14 cellular contexts compared by ENCODE assay signal in genomic region chr1:82795503-82796149, GRCh38.
A peak's percentile ranks its signal among the peaks of the same experiment; 100 is the strongest.
DNase-seq lines count a peak whose midpoint lies in the region; TF ChIP-seq lines count a peak whose summit lies in the region.
"Had no signal": no experiment of that assay in that cellular context is flagged by ENCODE, and none has a peak within 500 bp of the region (broad histone marks: within the 10 kb centered on the region; RNA-seq: fewer than 3 reads in every experiment).

No MANE protein-coding gene starts in this region.

- H3K4me1 Mint-ChIP-seq in glutamatergic neuron (ENCODE audit: low read depth, unreplicated experiment): no peaks in the 10 kb centered on the region
- H3K4me1 Mint-ChIP-seq: stimulated activated memory B cell treated with anti-CD40 and anti-IgM and Interleukin-4, amounts not matched to agents 10 μg/mL and 1 μg/mL and 100 μg/mL, for 72 hours had no signal

- no peaks in the 10 kb centered on the region for H3K36me3 ChIP-seq in HEK293 (ENCODE audit: control insufficient read depth in 2 of 2, insufficient read depth in 1 of 2, low read length in 2 of 2)
- H3K36me3 ChIP-seq: adrenal gland had no signal

- CTCF ChIA-PET in HEK293 (lab: Yijun Ruan, JAX): interaction anchor here (0.6 to 1.5 kb wide), 7 partner anchors 10 to 1412 kb away, joined by 3 to 5 read pairs (median 3); no protein-coding TSS in a partner anchor

- intact Hi-C loops in head of caudate nucleus (cut with DNase I): no loop called here

- H3K27ac ChIP-seq in HEK293 (ENCODE audit: extremely low read depth, low read depth, low read length): no peak overlapping the region
- H3K27ac ChIP-seq: adrenal gland had no signal

- H3K36me3 Mint-ChIP-seq in glutamatergic neuron (ENCODE audit: unreplicated experiment): no peaks in the 10 kb centered on the region
- H3K36me3 Mint-ChIP-seq: stimulated activated memory B cell treated with anti-CD40 and anti-IgM and Interleukin-4, amounts not matched to agents 10 μg/mL and 1 μg/mL and 100 μg/mL, for 72 hours had no signal

- no peaks in the 10 kb centered on the region for H3K9me3 ChIP-seq in HEK293 (ENCODE audit: control insufficient read depth, insufficient read depth, low read depth, low read length)

- no peak for TF ChIP-seq CTCF in HEK293 (tag by site-specific recombination; IDR thresholded peaks at IDR 0.05)
- no peak for TF ChIP-seq CTCF in NB4 (IDR thresholded peaks at IDR 0.05; ENCODE audit: low read depth, low read length)
- peak; percentile 35 for TF ChIP-seq CTCF in glutamatergic neuron (IDR thresholded peaks at IDR 0.05; ENCODE audit: partially characterized antibody, unreplicated experiment)

- POLR2A ChIA-PET in HEK293 (lab: Yijun Ruan, JAX): no interaction called here

- no peak overlapping the region for H3K27ac Mint-ChIP-seq in glutamatergic neuron (ENCODE audit: unreplicated experiment)
- H3K27ac Mint-ChIP-seq: stimulated activated memory B cell treated with anti-CD40 and anti-IgM and Interleukin-4, amounts not matched to agents 10 μg/mL and 1 μg/mL and 100 μg/mL, for 72 hours had no signal

- peaks cover 4% of the 10 kb centered on the region for H3K9me3 Mint-ChIP-seq in glutamatergic neuron (ENCODE audit: unreplicated experiment)

- no peaks in the 10 kb centered on the region for H3K27me3 Mint-ChIP-seq in glutamatergic neuron (ENCODE audit: unreplicated experiment)
- H3K27me3 Mint-ChIP-seq: stimulated activated memory B cell treated with anti-CD40 and anti-IgM and Interleukin-4, amounts not matched to agents 10 μg/mL and 1 μg/mL and 100 μg/mL, for 72 hours had no signal

- H3K4me3 ChIP-seq in HEK293 (ENCODE audit: low read depth, low read length) (no peak overlapping the region), NB4 (ENCODE audit: low read depth, low read length) (no peak overlapping the region)
- H3K4me3 ChIP-seq: adrenal gland had no signal

- H3K4me1 ChIP-seq in HEK293 (ENCODE audit: control insufficient read depth, insufficient read depth, low read length): no peaks in the 10 kb centered on the region
- H3K4me1 ChIP-seq: adrenal gland had no signal

- DNase-seq in COLO829 (ENCODE audit: low spot score): peak; percentile 15
- peak; percentile 67 for DNase-seq in NB4 (ENCODE audit: low read depth)
- no peak for DNase-seq in glutamatergic neuron
- DNase-seq in head of caudate nucleus: no peak
- no peak for DNase-seq in hepatic stellate cell (ENCODE audit: low spot score)
- DNase-seq in NCI-H2107 (lab: John Stamatoyannopoulos, UW): no peak
- no peak for DNase-seq in activated T-cell treated with anti-CD3 and anti-CD28 coated beads, Interleukin-2, amount 50 U/mL, for 48 hours
- DNase-seq: activated CD8-positive, alpha-beta memory T cell treated with anti-CD3 and anti-CD28 coated beads, Interleukin-2, amount 50 U/mL, for 48 hours; adrenal gland; NCI-H1417 treated with DMSO at 0.1 percent for 48 hours; NCI-H524; stimulated activated CD4-positive, alpha-beta T cell treated with anti-CD3 and anti-CD28 coated beads, Interleukin-4, amount 100 ng/mL, for 1 hour had no signal

- no peak for TF ChIP-seq POLR2A in NB4 (IDR thresholded peaks at IDR 0.05; ENCODE audit: extremely low read depth, insufficient read length)

- no peak overlapping the region for H3K4me3 Mint-ChIP-seq in glutamatergic neuron (ENCODE audit: unreplicated experiment)
- H3K4me3 Mint-ChIP-seq: stimulated activated memory B cell treated with anti-CD40 and anti-IgM and Interleukin-4, amounts not matched to agents 10 μg/mL and 1 μg/mL and 100 μg/mL, for 72 hours had no signal

TF ChIP-seq in HEK293, 187 proteins besides CTCF, POLR2A, EP300 and RAD21:
- TF ChIP-seq ZNF280C (tag by site-specific recombination; IDR thresholded peaks at IDR 0.05) (no peak), ZBTB17 (tag by site-specific recombination; IDR thresholded peaks at IDR 0.05) (no peak), ZNF211 (tag by site-specific recombination; IDR thresholded peaks at IDR 0.05; ENCODE audit: low read depth) (no peak), ZNF837 (tag by site-specific recombination; IDR thresholded peaks at IDR 0.05) (no peak), TRIM28 (IDR thresholded peaks at IDR 0.05; ENCODE audit: borderline replicate concordance, low read length) (no peak), ZNF514 (tag by site-specific recombination; IDR thresholded peaks at IDR 0.05) (no peak), MZF1 (tag by site-specific recombination; IDR thresholded peaks at IDR 0.05; ENCODE audit: borderline replicate concordance) (peak; percentile 40; the same call in 1 of the 2 replicates)

Comparison
In these comparisons a context has a peak if more than half of its experiments do, and no peak if none do; other contexts are left out.
1. DNase-seq: peak in COLO829 (single experiment) and NB4 (single experiment); none in glutamatergic neuron (single experiment), head of caudate nucleus (0 of 42), hepatic stellate cell (single experiment), NCI-H2107 (single experiment) and activated T-cell treated with anti-CD3 and anti-CD28 coated beads, Interleukin-2, amount 50 U/mL, for 48 hours (0 of 2).